In genomic region chr7:47480576-47481538, GRCh38 we compare ENCODE assay signal across 8 cellular contexts.
DNase-seq lines count a peak whose midpoint lies in the region; ATAC-seq, FAIRE-seq and TF ChIP-seq lines count a peak whose summit lies in the region.

No MANE protein-coding gene starts in this region.

- H3K27ac ChIP-seq in adrenal gland (peak overlapping the region in 4 of 5 donors; percentile 84 to 96 (median 92)), small intestine (ENCODE audit: low read depth in 1 of 2, low read length in 1 of 2) (peak overlapping the region; percentile 79 to 83), SJCRH30 (no peak overlapping the region; the same call in 1 of the 2 replicates)

- ATAC-seq in HG02973 (IDR thresholded peaks at IDR 0.05; ENCODE audit: unreplicated experiment): peak; percentile 44

- no peak for DNase-seq in GM19239 (ENCODE audit: insufficient read length, low spot score)
- DNase-seq in adrenal gland: peak in 1 of 7 donors; percentile 33
- DNase-seq in small intestine: no peak
- DNase-seq in NOMO-1 treated with dmso at 0.1 percent for 144 hours (lab: John Stamatoyannopoulos, UW; ENCODE audit: unreplicated experiment): no peak
- DNase-seq in NK-92 treated with Interleukin-12 subunit alpha and Interleukin-12 subunit beta, amount 100 ng/mL, for 24 hours (lab: John Stamatoyannopoulos, UW): no peak
- no peak for DNase-seq in SJCRH30
- no peak for DNase-seq in mesenteric fat pad (ENCODE audit: low spot score)

- no peaks in the 10 kb centered on the region for H3K36me3 ChIP-seq in adrenal gland (replicated peaks in 1 of 2)
- no peaks in the 10 kb centered on the region for H3K36me3 ChIP-seq in small intestine (ENCODE audit: control insufficient read depth in 2 of 2, insufficient read depth in 2 of 2, low read length in 2 of 2)
- no peaks in the 10 kb centered on the region for H3K36me3 ChIP-seq in SJCRH30

- peak; percentile 66 for FAIRE-seq in GM19239 (lab: Jason Lieb, UNC)
- no peak for FAIRE-seq in small intestine (lab: Jason Lieb, UNC)

- no peak for TF ChIP-seq CTCF in adrenal gland (IDR thresholded peaks at IDR 0.05)

- H3K4me1 ChIP-seq in adrenal gland (replicated peaks in 1 of 2) (peaks cover 50 to 87% of the 10 kb centered on the region in 2 donors), small intestine (ENCODE audit: control insufficient read depth in 2 of 2, insufficient read depth in 1 of 2, low read depth in 1 of 2, low read length in 1 of 2) (peaks cover 8 to 15% of the 10 kb centered on the region in 2 donors), SJCRH30 (peaks cover 30% of the 10 kb centered on the region)

- H3K4me3 ChIP-seq in adrenal gland (no peak overlapping the region), small intestine (ENCODE audit: low read depth in 1 of 2, low read length in 2 of 2) (no peak overlapping the region), SJCRH30 (no peak overlapping the region)

- no peak for TF ChIP-seq POLR2A in adrenal gland (IDR thresholded peaks at IDR 0.05)

- intact Hi-C loops in adrenal gland (cut with DNase I): no loop called here

- WGBS in adrenal gland, 4 donors: 86 to 92% (median 91%) methylated on average over 12 of the region's 12 CpGs
- WGBS in small intestine, 3 donors: 58 to 75% (median 60%) methylated on average over 12 of the region's 12 CpGs

- H3K9me3 ChIP-seq in adrenal gland (replicated peaks in 1 of 3) (no peaks in the 10 kb centered on the region), small intestine (ENCODE audit: control insufficient read depth, low read depth) (no peaks in the 10 kb centered on the region), SJCRH30 (replicated peaks) (no peaks in the 10 kb centered on the region)

- H3K27me3 ChIP-seq in adrenal gland (no peaks in the 10 kb centered on the region), small intestine (ENCODE audit: control insufficient read depth in 2 of 2, insufficient read depth in 2 of 2, low read length in 2 of 2) (no peaks in the 10 kb centered on the region), SJCRH30 (no peaks in the 10 kb centered on the region)
